ENCODE assay signal across 19 cellular contexts in the genomic region with DNA sequence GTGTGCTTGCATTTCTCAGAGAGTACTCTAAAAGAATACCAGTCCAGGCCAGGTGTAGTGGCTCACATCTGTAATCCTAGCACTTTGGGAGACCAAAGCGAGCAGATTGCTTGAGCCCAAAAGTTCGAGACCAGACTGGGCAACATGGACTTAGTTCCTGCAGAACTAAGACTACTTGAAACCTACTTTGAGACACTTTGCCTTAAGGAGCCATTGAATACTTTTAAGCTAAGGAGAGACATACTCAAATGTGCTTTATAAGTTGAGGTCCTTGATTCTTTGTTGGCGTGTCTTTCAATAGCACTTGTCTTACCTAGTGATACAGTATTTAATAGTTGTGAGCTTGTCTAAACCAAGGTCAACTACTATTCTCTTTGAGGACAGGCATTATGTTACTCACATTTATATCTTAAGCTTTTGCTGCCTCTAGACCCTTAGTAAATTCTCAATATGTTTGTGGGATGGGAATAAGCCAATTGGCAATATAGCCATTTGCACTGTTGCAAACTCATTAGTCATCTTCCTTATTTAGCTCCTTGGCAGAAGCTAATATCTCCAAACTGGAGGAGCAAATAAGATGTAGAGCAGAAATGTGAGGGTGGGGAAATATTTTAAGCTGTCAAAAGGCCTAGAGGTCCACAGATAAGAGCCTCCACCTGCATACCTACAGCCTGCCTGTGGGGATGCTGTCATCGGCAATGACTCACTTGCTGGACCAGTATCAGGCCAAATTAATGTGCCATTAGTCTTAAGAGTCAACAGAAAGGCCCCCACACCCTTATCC. TPM values are rescaled to one million over a fixed set of nuclear protein-coding genes. Genes with fewer than 3 reads are reported as not detected.
DNase-seq lines count a peak whose midpoint lies in the region; ATAC-seq and TF ChIP-seq lines count a peak whose summit lies in the region.
"Had no signal": no experiment of that assay in that cellular context is flagged by ENCODE, and none has a peak within 500 bp of the region (broad histone marks: within the 10 kb centered on the region; RNA-seq: fewer than 3 reads in every experiment).

No MANE protein-coding gene starts in this region.

- H3K27me3 ChIP-seq in IMR-90 (ENCODE audit: control insufficient read depth, insufficient read depth, low read length) (no peaks in the 10 kb centered on the region), trophoblast cell (ENCODE audit: insufficient read depth, low read length) (no peaks in the 10 kb centered on the region), smooth muscle cell (ENCODE audit: low read depth) (no peaks in the 10 kb centered on the region)
- H3K27me3 ChIP-seq: cardiac muscle cell, dorsolateral prefrontal cortex had no signal

- H3K4ac ChIP-seq in IMR-90 (ENCODE audit: low read depth, low read length) (no peak overlapping the region), trophoblast cell (ENCODE audit: low read depth, low read length) (no peak overlapping the region)

- H3K4me1 ChIP-seq in IMR-90 (ENCODE audit: control insufficient read depth, insufficient read depth, low read length) = no peaks in the 10 kb centered on the region
- peaks cover 4 to 6% of the 10 kb centered on the region in 2 experiments for H3K4me1 ChIP-seq in trophoblast cell (ENCODE audit: control insufficient read depth in 1 of 2, insufficient read depth in 2 of 2, low read length in 2 of 2)
- no peaks in the 10 kb centered on the region for H3K4me1 ChIP-seq in smooth muscle cell (ENCODE audit: low read depth)
- H3K4me1 ChIP-seq: Caco-2, HAP-1 had no signal

- intact Hi-C loops in IMR-90 (cut with micrococcal nuclease) = no loop called here

- CTCF ChIA-PET in IMR-90 (lab: Yijun Ruan, JAX) = no interaction called here

- H3K4me3 ChIP-seq in IMR-90 (ENCODE audit: insufficient read depth, low read depth, low read length) = no peak overlapping the region
- H3K4me3 ChIP-seq in trophoblast cell (ENCODE audit: low read depth, low read length) = no peak overlapping the region
- no peak overlapping the region for H3K4me3 ChIP-seq in smooth muscle cell
- H3K4me3 ChIP-seq: cardiac muscle cell, dorsolateral prefrontal cortex, HAP-1 had no signal

- no peak overlapping the region for H2AK9ac ChIP-seq in IMR-90 (replicated peaks; ENCODE audit: low read depth, low read length, poor library complexity)

- no peaks in the 10 kb centered on the region for H4K20me1 ChIP-seq in IMR-90 (ENCODE audit: insufficient read depth, low read length)
- H4K20me1 ChIP-seq in smooth muscle cell (ENCODE audit: low read depth) = no peaks in the 10 kb centered on the region

- no peaks in the 10 kb centered on the region for H3K9me1 ChIP-seq in IMR-90 (ENCODE audit: insufficient read depth, low read length)

- H3K9ac ChIP-seq in IMR-90 (ENCODE audit: low read depth, low read length) = no peak overlapping the region
- no peak overlapping the region for H3K9ac ChIP-seq in trophoblast cell (ENCODE audit: low read length)
- no peak overlapping the region for H3K9ac ChIP-seq in smooth muscle cell (ENCODE audit: low read depth)

- peak; percentile 53 for DNase-seq in AG20443 (ENCODE audit: low spot score)
- DNase-seq in IMR-90 = peak; percentile 26
- peak; percentile 5 for DNase-seq in epithelial cell of prostate (ENCODE audit: low read depth, low spot score)
- peak; percentile 94 to 95 for DNase-seq in trophoblast cell
- no peak for DNase-seq in smooth muscle cell (lab: John Stamatoyannopoulos, UW; ENCODE audit: unreplicated experiment)
- DNase-seq in NCI-H128 (lab: John Stamatoyannopoulos, UW; ENCODE audit: unreplicated experiment) = no peak
- DNase-seq: activated B cell treated with CpG ODN at 0.5 μM for 24 hours; activated naive CD8-positive, alpha-beta T cell treated with anti-CD3 and anti-CD28 coated beads for 36 hours; Caco-2; dorsolateral prefrontal cortex; KG1; left cardiac atrium; NCI-H1417; NCI-H774; stimulated activated naive CD8-positive, alpha-beta T cell treated with anti-CD3 and anti-CD28 coated beads, Interleukin-15, amount 100 ng/mL, for 72 hours had no signal

- 80% methylated on average over 1 of the region's 4 CpGs; no CpG with 5 or more reads in 1 of the 2 experiments for WGBS in IMR-90 (ENCODE audit: extremely low coverage in 2 of 2, insufficient read length in 1 of 2), 2 experiments
- WGBS in trophoblast cell (ENCODE audit: extremely low coverage, insufficient coverage, insufficient read length) = no CpG with 5 or more reads among the region's 4 CpGs
- WGBS in smooth muscle cell (ENCODE audit: low lambda C conversion rate) = 92% methylated on average over 4 of the region's 4 CpGs

- no peak overlapping the region for H2BK12ac ChIP-seq in trophoblast cell (ENCODE audit: low read length)

- in situ Hi-C loops in IMR-90 (cut with MboI; ENCODE audit: low sequenced_read_pairs) = no loop called here

- H3K79me1 ChIP-seq in IMR-90 (ENCODE audit: low read depth in 1 of 2, low read length in 2 of 2) = no peaks in the 10 kb centered on the region
- no peaks in the 10 kb centered on the region for H3K79me1 ChIP-seq in trophoblast cell (ENCODE audit: low read length)

- no peak for TF ChIP-seq CTCF in IMR-90 (conservative IDR thresholded peaks at IDR 0.05; ENCODE audit: low read depth, low read length)
- TF ChIP-seq CTCF in smooth muscle cell (IDR thresholded peaks at IDR 0.05; ENCODE audit: borderline replicate concordance, insufficient read depth, poor library complexity, severe bottlenecking) = no peak

- POLR2A ChIA-PET in IMR-90 (lab: Charles Lee; ENCODE audit: unreplicated experiment) = no interaction called here

- H2BK5ac ChIP-seq in IMR-90 (ENCODE audit: low read depth, low read length, poor library complexity, severe bottlenecking) (no peak overlapping the region), trophoblast cell (ENCODE audit: low read depth, low read length, poor library complexity) (no peak overlapping the region)

- H4K5ac ChIP-seq in IMR-90 (ENCODE audit: low read depth, low read length) = no peak overlapping the region

- TF ChIP-seq POLR2A in IMR-90 (IDR thresholded peaks at IDR 0.05; ENCODE audit: low read depth, low read length) = no peak

- no peaks in the 10 kb centered on the region for H3K79me2 ChIP-seq in trophoblast cell (ENCODE audit: control insufficient read depth, insufficient read depth, low read length, poor library complexity)
- no peaks in the 10 kb centered on the region for H3K79me2 ChIP-seq in smooth muscle cell (ENCODE audit: low read depth)

- H4K91ac ChIP-seq in IMR-90 (ENCODE audit: insufficient read depth, low read depth, low read length) = no peak overlapping the region
- H4K91ac ChIP-seq in trophoblast cell (ENCODE audit: low read depth, low read length) = no peak overlapping the region

- H3K27ac ChIP-seq in IMR-90 (ENCODE audit: insufficient read depth, low read length) (no peak overlapping the region), epithelial cell of prostate (no peak overlapping the region), trophoblast cell (ENCODE audit: low read depth, low read length) (no peak overlapping the region), smooth muscle cell (ENCODE audit: low read depth) (no peak overlapping the region)
- H3K27ac ChIP-seq: cardiac muscle cell had no signal

- H3K4me2 ChIP-seq in IMR-90 (ENCODE audit: low read depth, low read length) (no peak overlapping the region), trophoblast cell (ENCODE audit: low read length) (no peak overlapping the region), smooth muscle cell (no peak overlapping the region)

- H3K9me3 ChIP-seq in IMR-90 (ENCODE audit: control insufficient read depth, insufficient read depth, low read length) = no peaks in the 10 kb centered on the region
- no peaks in the 10 kb centered on the region for H3K9me3 ChIP-seq in trophoblast cell (ENCODE audit: insufficient read depth, low read depth, low read length)
- no peaks in the 10 kb centered on the region for H3K9me3 ChIP-seq in smooth muscle cell (replicated peaks; ENCODE audit: low read depth)
- H3K9me3 ChIP-seq: Caco-2, HAP-1 had no signal

- no peak overlapping the region for H3K56ac ChIP-seq in IMR-90 (ENCODE audit: extremely low read depth, insufficient read depth, low read length)

- H2AK5ac ChIP-seq in IMR-90 (ENCODE audit: low read depth, low read length) (no peak overlapping the region), trophoblast cell (ENCODE audit: low read length) (no peak overlapping the region)

- H4K12ac ChIP-seq in trophoblast cell (ENCODE audit: low read depth, low read length) = no peak overlapping the region

- no peak overlapping the region for H3K14ac ChIP-seq in IMR-90 (replicated peaks; ENCODE audit: low read depth, low read length)
- H3K14ac ChIP-seq in trophoblast cell (ENCODE audit: low read length) = no peak overlapping the region

- H3K23ac ChIP-seq in IMR-90 (ENCODE audit: low read depth, low read length) = no peak overlapping the region
- H3K23ac ChIP-seq in trophoblast cell (ENCODE audit: low read length) = no peak overlapping the region

- dilution Hi-C loops in IMR-90 (cut with HindIII; ENCODE audit: low sequenced_read_pairs, unreplicated experiment) = no loop called here

- no peak overlapping the region for H2AFZ ChIP-seq in IMR-90 (replicated peaks; ENCODE audit: low read length, poor library complexity)
- H2AFZ ChIP-seq in trophoblast cell (ENCODE audit: insufficient read depth, low read length, poor library complexity) = no peak overlapping the region
- H2AFZ ChIP-seq in smooth muscle cell (ENCODE audit: low read depth) = no peak overlapping the region

- no TSS peak for BruUV-seq in IMR-90 (replicated peaks; lab: Mats Ljungman, UMichigan)

- no peak for ATAC-seq in IMR-90 (ENCODE audit: low read depth)
- no peak for ATAC-seq in HG03354 (IDR thresholded peaks at IDR 0.05; ENCODE audit: poor library complexity, severe bottlenecking, unreplicated experiment)
- ATAC-seq: esophagus mucosa; stimulated activated naive CD8-positive, alpha-beta T cell treated with anti-CD3 and anti-CD28 coated beads, Interleukin-15, amount 100 ng/mL, for 72 hours had no signal

- no peak overlapping the region for H2BK15ac ChIP-seq in IMR-90 (ENCODE audit: low read depth, low read length)

- H4K8ac ChIP-seq in IMR-90 (ENCODE audit: low read depth in 2 of 2, low read length in 2 of 2) (no peak overlapping the region), trophoblast cell (ENCODE audit: low read depth, low read length) (no peak overlapping the region)

- TF ChIP-seq RAD21 in IMR-90 (IDR thresholded peaks at IDR 0.05; ENCODE audit: low read length) = no peak

- H3K36me3 ChIP-seq in IMR-90 (ENCODE audit: control insufficient read depth, insufficient read depth, low read length) (0 out of 2 replicates have a peak, but pooled peaks cover 6% of the 10 kb centered on the region), trophoblast cell (ENCODE audit: control insufficient read depth in 1 of 2, insufficient read depth in 2 of 2, low read length in 2 of 2) (peaks cover 0 to 2% of the 10 kb centered on the region in 2 experiments), smooth muscle cell (ENCODE audit: low read depth) (no peaks in the 10 kb centered on the region)
- H3K36me3 ChIP-seq: cardiac muscle cell had no signal

- H2BK120ac ChIP-seq in IMR-90 (ENCODE audit: low read depth, low read length) = no peak overlapping the region
- H2BK120ac ChIP-seq in trophoblast cell (ENCODE audit: insufficient read depth, low read length, poor library complexity) = no peak overlapping the region

- H3K18ac ChIP-seq in IMR-90 (ENCODE audit: low read depth, low read length) (no peak overlapping the region), trophoblast cell (ENCODE audit: low read length) (no peak overlapping the region)

- no peaks in the 10 kb centered on the region for H3F3A ChIP-seq in smooth muscle cell (ENCODE audit: low read depth)

- H2BK20ac ChIP-seq in IMR-90 (ENCODE audit: low read depth, low read length) = no peak overlapping the region

RNA-seq across cellular contexts. Expression of gene SCPEP1, which starts 16.3 kb away (rescaled TPM):
- total RNA-seq in IMR-90 (2012; rRNA removed) (16.5 and 16.7 TPM in 2 replicates), smooth muscle cell (32.0 and 48.5 TPM in 2 replicates)
- polyA plus RNA-seq in IMR-90 (2012; rRNA removed) (29.8 and 32.1 TPM in 2 replicates), smooth muscle cell (37.0 and 42.8 TPM in 2 replicates)
- 20.9 and 26.8 TPM in 2 replicates for polyA plus RNA-seq in IMR-90 (2012; cell fraction: cytosol; rRNA removed)
- polyA plus RNA-seq in IMR-90 (2012; cell fraction: nucleus; rRNA removed; ENCODE audit: low replicate concordance) = 35.9 and 56.4 TPM in 2 replicates
- polyA plus RNA-seq in trophoblast cell (2013) = 26.5 and 26.8 TPM in 2 replicates

RNA-seq across cellular contexts. Expression of gene COIL, which starts 33.4 kb away (rescaled TPM):
- 13.3 and 21.7 TPM in 2 replicates for total RNA-seq in IMR-90 (2012; rRNA removed)
- polyA plus RNA-seq in IMR-90 (2012; rRNA removed) = 4.3 and 5.2 TPM in 2 replicates
- 1.2 and 1.9 TPM in 2 replicates for polyA plus RNA-seq in IMR-90 (2012; cell fraction: cytosol; rRNA removed)
- 1.7 and 5.6 TPM in 2 replicates for polyA plus RNA-seq in IMR-90 (2012; cell fraction: nucleus; rRNA removed; ENCODE audit: low replicate concordance)
- polyA plus RNA-seq in trophoblast cell (2013) = 14.8 and 15.3 TPM in 2 replicates
- total RNA-seq in smooth muscle cell = 29.2 and 30.3 TPM in 2 replicates
- polyA plus RNA-seq in smooth muscle cell = 15.5 and 20.3 TPM in 2 replicates

Comparison
In these comparisons a context has a peak if more than half of its experiments do, and no peak if none do; other contexts are left out.
1. DNase-seq: peak in AG20443 (single experiment), IMR-90 (single experiment), epithelial cell of prostate (single experiment) and trophoblast cell (2 of 2); none in smooth muscle cell (single experiment) and NCI-H128 (single experiment).